ENCODE assay signal across 9 cellular contexts in the genomic region with DNA sequence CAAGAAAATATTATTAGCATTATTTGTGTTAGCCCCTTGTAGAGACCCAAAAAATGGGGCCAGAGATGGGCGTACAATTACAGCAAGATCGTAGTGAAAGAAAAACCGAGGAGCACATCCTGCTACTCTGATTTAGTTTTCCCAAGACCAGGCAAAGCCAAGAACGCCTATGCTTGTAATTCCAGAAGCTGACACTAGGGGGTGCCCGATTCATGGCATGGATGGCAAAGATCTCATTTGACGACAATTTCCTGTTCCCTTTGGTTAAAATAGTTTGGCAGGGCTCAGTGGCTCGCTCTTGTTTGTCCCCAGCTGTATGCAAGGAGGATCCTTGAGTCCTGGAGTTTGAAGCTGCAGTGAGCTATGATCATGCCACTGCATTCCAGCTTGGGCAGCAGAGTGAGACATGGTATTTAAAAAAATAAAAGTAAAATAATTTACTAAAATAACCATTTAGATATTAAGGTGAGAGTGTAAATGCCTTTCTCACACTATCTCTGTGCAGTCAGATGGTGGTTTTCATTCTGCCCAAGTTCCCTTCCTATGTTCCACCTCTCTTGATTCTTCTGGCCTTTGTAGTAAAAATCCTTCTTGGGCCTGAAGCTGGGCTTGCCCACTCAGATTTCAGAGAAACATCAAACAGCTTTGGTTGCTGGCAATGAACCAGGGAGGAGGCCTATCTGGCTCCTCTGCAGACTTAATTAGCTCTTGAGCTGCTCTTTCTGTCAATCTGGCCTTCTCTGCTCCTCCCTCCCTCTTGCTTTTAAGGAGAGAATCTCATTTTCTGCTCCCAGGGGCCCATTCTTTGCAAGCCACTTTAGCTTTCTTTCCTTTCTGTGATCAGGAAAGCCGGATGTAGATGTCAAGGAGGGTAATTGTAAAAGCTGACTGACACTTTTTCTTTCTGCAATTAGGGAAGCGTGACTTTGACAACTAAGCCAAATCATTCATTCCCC. TPM values are rescaled to one million over a fixed set of nuclear protein-coding genes. Genes with fewer than 3 reads are reported as not detected.
DNase-seq lines count a peak whose midpoint lies in the region; ATAC-seq, FAIRE-seq and TF ChIP-seq lines count a peak whose summit lies in the region.
"Had no signal": no experiment of that assay in that cellular context is flagged by ENCODE, and none has a peak within 500 bp of the region (broad histone marks: within the 10 kb centered on the region; RNA-seq: fewer than 3 reads in every experiment).

No MANE protein-coding gene starts in this region.

- no peak for ATAC-seq in SK-N-SH treated with all-trans-retinoic acid at 6 μM for 48 hours
- no peak for ATAC-seq in GM12878
- ATAC-seq in mucosa of descending colon = peak; percentile 62
- ATAC-seq in HG02571 (IDR thresholded peaks at IDR 0.05; ENCODE audit: unreplicated experiment) = no peak

- H3F3A ChIP-seq in SK-N-SH (replicated peaks; ENCODE audit: insufficient read depth) = no peaks in the 10 kb centered on the region
- no peaks in the 10 kb centered on the region for H3F3A ChIP-seq in OCI-LY1 (ENCODE audit: insufficient read depth, low read length)

- TF ChIP-seq CTCF in SK-N-SH (IDR thresholded peaks at IDR 0.05) (peak; percentile 58), OCI-LY1 (IDR thresholded peaks at IDR 0.05; ENCODE audit: low read length) (peak; percentile 84), GM12878 (IDR thresholded peaks at IDR 0.05 in 2 of 3, conservative IDR thresholded peaks at IDR 0.05 in 1 of 3; ENCODE audit: control insufficient read depth in 2 of 3, extremely low read depth in 1 of 3, insufficient read depth in 1 of 3, low read depth in 3 of 3, low read length in 3 of 3) (peak; percentile 20 to 81 (median 77); a peak in 5 of 6 replicates), mucosa of descending colon (IDR thresholded peaks at IDR 0.05) (peak; percentile 86)

- H3K4me2 ChIP-seq in SK-N-SH = no peak overlapping the region
- H3K4me2 ChIP-seq in OCI-LY1 (ENCODE audit: low read length) = no peak overlapping the region
- H3K4me2 ChIP-seq in GM12878 (ENCODE audit: control insufficient read depth, insufficient read depth) = no peak overlapping the region

- no peak for TF ChIP-seq EP300 in SK-N-SH (IDR thresholded peaks at IDR 0.05; ENCODE audit: borderline replicate concordance in 1 of 2, low read depth in 1 of 2, low read length in 1 of 2)
- TF ChIP-seq EP300 in GM12878 (IDR thresholded peaks at IDR 0.05; ENCODE audit: borderline replicate concordance in 1 of 2, control insufficient read depth in 1 of 2, low read depth in 2 of 2, low read length in 2 of 2) = no peak

- H3K27ac ChIP-seq in SK-N-SH (ENCODE audit: low read depth in 2 of 2, low read length in 1 of 2) (peak overlapping the region in 1 of 2 experiments; percentile 34; a peak in 1 of 4 replicates), OCI-LY1 (ENCODE audit: low read depth, low read length, poor library complexity, severe bottlenecking) (no peak overlapping the region), GM12878 (ENCODE audit: control insufficient read depth, insufficient read depth) (no peak overlapping the region)

- in situ Hi-C loops in GM12878 (cut with MboI) = no loop called here

- RAD21 ChIA-PET in GM12878 (lab: Charles Lee; ENCODE audit: unreplicated experiment) = interaction anchor here (1.6 kb wide), 1 partner anchor 71 kb away, joined by 3 read pairs; no protein-coding TSS in a partner anchor

- H4K20me1 ChIP-seq in SK-N-SH (ENCODE audit: insufficient read depth) (no peaks in the 10 kb centered on the region), OCI-LY1 (ENCODE audit: insufficient read depth, low read length) (no peaks in the 10 kb centered on the region), GM12878 (ENCODE audit: control insufficient read depth, insufficient read depth) (no peaks in the 10 kb centered on the region)

- TF ChIP-seq RAD21 in SK-N-SH (IDR thresholded peaks at IDR 0.05; ENCODE audit: low read length) = no peak
- no peak for TF ChIP-seq RAD21 in GM12878 (IDR thresholded peaks at IDR 0.05; ENCODE audit: insufficient read depth, low read depth, low read length)

- TF ChIP-seq POLR2A in GM12878 (IDR thresholded peaks at IDR 0.05; ENCODE audit: low read depth, low read length) = no peak

- DNase-seq in SK-N-SH (no peak), GM12878 (ENCODE audit: low read depth, low spot score) (no peak), mucosa of descending colon (peak in 2 of 3 donors; percentile 74 to 95), NCI-H2196 (lab: John Stamatoyannopoulos, UW; ENCODE audit: unreplicated experiment) (no peak), T-helper 9 cell (no peak)

- H3K36me3 ChIP-seq in SK-N-SH (replicated peaks in 1 of 2; ENCODE audit: control insufficient read depth in 1 of 2, insufficient read depth in 2 of 2, low read length in 1 of 2) (no peaks in the 10 kb centered on the region), OCI-LY1 (ENCODE audit: insufficient read depth, low read length) (no peaks in the 10 kb centered on the region), GM12878 (ENCODE audit: control insufficient read depth in 2 of 2, insufficient read depth in 2 of 2, low read length in 1 of 2) (no peaks in the 10 kb centered on the region), mucosa of descending colon (ENCODE audit: low read depth) (no peaks in the 10 kb centered on the region)

- no peaks in the 10 kb centered on the region for H3K79me2 ChIP-seq in SK-N-SH (ENCODE audit: insufficient read depth)
- H3K79me2 ChIP-seq in OCI-LY1 (ENCODE audit: insufficient read depth, low read length) = no peaks in the 10 kb centered on the region
- H3K79me2 ChIP-seq in GM12878 (ENCODE audit: control insufficient read depth, insufficient read depth, low read length) = no peaks in the 10 kb centered on the region

- intact Hi-C loops in GM12878 (cut with micrococcal nuclease; ENCODE audit: unreplicated experiment) (no loop called here), mucosa of descending colon (cut with DNase I, micrococcal nuclease) (no loop called here)

- no peak overlapping the region for H2AFZ ChIP-seq in SK-N-SH (ENCODE audit: low read depth)
- H2AFZ ChIP-seq in OCI-LY1 (ENCODE audit: low read length) = no peak overlapping the region
- H2AFZ ChIP-seq in GM12878 (ENCODE audit: control insufficient read depth, low read depth, low read length) = no peak overlapping the region

- no peaks in the 10 kb centered on the region for H3K27me3 ChIP-seq in SK-N-SH (ENCODE audit: insufficient read depth)
- H3K27me3 ChIP-seq in OCI-LY1 (ENCODE audit: insufficient read depth, low read length) = peaks cover 3% of the 10 kb centered on the region; the same call in 1 of the 2 replicates
- H3K27me3 ChIP-seq in GM12878 (replicated peaks in 1 of 2; ENCODE audit: control insufficient read depth in 2 of 2, insufficient read depth in 2 of 2, low read length in 1 of 2) = no peaks in the 10 kb centered on the region

- H3K9ac ChIP-seq in SK-N-SH (no peak overlapping the region), OCI-LY1 (ENCODE audit: low read length) (no peak overlapping the region), GM12878 (ENCODE audit: control insufficient read depth, insufficient read depth, low read length) (no peak overlapping the region)

- POLR2A ChIA-PET in SK-N-SH (lab: Yijun Ruan, JAX) (no interaction called here), GM12878 (lab: Charles Lee) (no interaction called here)

- SMC1A ChIA-PET in GM12878 (lab: Charles Lee; ENCODE audit: uncharacterized antibody, unreplicated experiment) = no interaction called here

- FAIRE-seq in GM12878 (lab: Jason Lieb, UNC) = no peak
- FAIRE-seq: G401.6 had no signal

- H3K9me3 ChIP-seq in SK-N-SH = no peaks in the 10 kb centered on the region
- no peaks in the 10 kb centered on the region for H3K9me3 ChIP-seq in OCI-LY1 (ENCODE audit: low read length)
- H3K9me3 ChIP-seq in GM12878 (replicated peaks; ENCODE audit: control insufficient read depth, insufficient read depth, low read length) = peaks cover 4% of the 10 kb centered on the region; the same call in 2 of the 3 replicates
- peaks cover 5% of the 10 kb centered on the region for H3K9me3 ChIP-seq in mucosa of descending colon

- CTCF ChIA-PET in SK-N-SH (lab: Yijun Ruan, JAX) = interaction anchor here (1.0 to 3.0 kb wide), 9 partner anchors 11 to 91 kb away, joined by 3 to 17 read pairs (median 5); no protein-coding TSS in a partner anchor
- CTCF ChIA-PET in GM12878 (lab: Yijun Ruan, JAX) = interaction anchor here (0.5 to 1.7 kb wide), 6 partner anchors 10 to 163 kb away, joined by 3 to 11 read pairs (median 3); no protein-coding TSS in a partner anchor

- H3K9me2 ChIP-seq in SK-N-SH = no peaks in the 10 kb centered on the region
- no peaks in the 10 kb centered on the region for H3K9me2 ChIP-seq in OCI-LY1 (ENCODE audit: low read depth, low read length)

- H3K4me1 ChIP-seq in SK-N-SH (ENCODE audit: control insufficient read depth in 1 of 2, insufficient read depth in 2 of 2, low read depth in 1 of 2, low read length in 1 of 2) (peaks cover 0 to 10% of the 10 kb centered on the region in 2 experiments; a peak in 1 of 4 replicates), OCI-LY1 (ENCODE audit: insufficient read depth, low read length, severe bottlenecking) (no peaks in the 10 kb centered on the region), GM12878 (ENCODE audit: control insufficient read depth, insufficient read depth, low read length) (no peaks in the 10 kb centered on the region), mucosa of descending colon (ENCODE audit: low read depth) (peaks cover 14% of the 10 kb centered on the region)

- peak overlapping the region in 1 of 2 experiments; percentile 50; a peak in 1 of 4 replicates for H3K4me3 ChIP-seq in SK-N-SH (ENCODE audit: low read depth in 2 of 2, low read length in 1 of 2)
- no peak overlapping the region for H3K4me3 ChIP-seq in OCI-LY1 (ENCODE audit: low read depth, low read length, poor library complexity, severe bottlenecking)
- H3K4me3 ChIP-seq in GM12878 = no peak overlapping the region
- no peak overlapping the region for H3K4me3 ChIP-seq in mucosa of descending colon

- BruUV-seq in GM12878 (replicated peaks; lab: Mats Ljungman, UMichigan) = no TSS peak

- WGBS in SK-N-SH (ENCODE audit: low lambda C conversion rate) = 25% methylated on average over 9 of the region's 9 CpGs
- WGBS in GM12878 (ENCODE audit: insufficient coverage, insufficient replicate concordance, low lambda C conversion rate, missing lambda C conversion rate) = 5% methylated on average over 9 of the region's 9 CpGs

RNA-seq across cellular contexts. Expression of gene TMEM238L, which starts 31.2 kb away (rescaled TPM):
- polyA plus RNA-seq in SK-N-SH (2012; rRNA removed) (not detected in 2 replicates), GM12878 (2011; rRNA removed) (not detected in 2 replicates), GM12878 (2014; fragmentation: Illumina TruSeq; extraction: Trizol) (not detected in 2 replicates), GM12878 (2014; fragmentation: Nextera tagmentation; extraction: Ambion mirVana) (not detected), GM12878 (2014; rRNA removed) (not detected in 2 replicates), GM12878 (2016; fragmentation: Nextera tagmentation; extraction: Ambion mirVana) (not detected)
- not detected in 2 replicates for polyA plus RNA-seq in SK-N-SH (2012; cell fraction: cytosol; rRNA removed)
- not detected in 2 replicates for polyA plus RNA-seq in SK-N-SH (2012; cell fraction: nucleus; rRNA removed)
- total RNA-seq in GM12878 (2013; cell fraction: nucleolus; rRNA removed) = not detected in 2 replicates
- total RNA-seq in GM12878 (2014; rRNA removed) (not detected in 2 replicates), GM12878 (2014; rRNA removed; fragmentation: Illumina TruSeq; extraction: Trizol) (not detected in 2 replicates), GM12878 (2021) (not detected in 2 replicates), mucosa of descending colon (100 to 1,000 TPM in 1 of 3 donors, 10 to 100 TPM in 2; 47.5 to 122 (median 76.5) TPM)
- not detected for polyA plus RNA-seq in GM12878 (2011; ENCODE audit: low read depth)
- not detected in 2 replicates for polyA plus RNA-seq in GM12878 (2011; cell fraction: cytosol; rRNA removed)
- not detected in 2 replicates for polyA plus RNA-seq in GM12878 (2011; cell fraction: nucleus; rRNA removed)
- not detected in 2 replicates for polyA plus RNA-seq in GM12878 (2012)
- not detected in 2 replicates for polyA minus RNA-seq in GM12878 (2011; rRNA and poly(A)+ RNA removed)
- polyA minus RNA-seq in GM12878 (2011; cell fraction: cytosol; rRNA and poly(A)+ RNA removed) = not detected in 2 replicates
- polyA minus RNA-seq in GM12878 (2011; cell fraction: nucleus; rRNA and poly(A)+ RNA removed) = not detected in 2 replicates

RNA-seq across cellular contexts. Expression of gene TMEM220, which starts 42.9 kb away (rescaled TPM):
- polyA plus RNA-seq in SK-N-SH (2012; rRNA removed) (2.7 and 3.1 TPM in 2 replicates), GM12878 (2011; rRNA removed) (0.05 TPM in 1 of 2 replicates, not detected in the other), GM12878 (2014; fragmentation: Illumina TruSeq; extraction: Trizol) (0.04 TPM in 1 of 2 replicates, not detected in the other), GM12878 (2014; fragmentation: Nextera tagmentation; extraction: Ambion mirVana) (under 1 TPM; 0.02 to 0.07 TPM), GM12878 (2014; rRNA removed) (0.06 and 0.63 TPM in 2 replicates), GM12878 (2016; fragmentation: Nextera tagmentation; extraction: Ambion mirVana) (under 1 TPM; 0.17 to 0.30 TPM)
- polyA plus RNA-seq in SK-N-SH (2012; cell fraction: cytosol; rRNA removed) = 1.1 and 1.9 TPM in 2 replicates
- 0.88 and 3.4 TPM in 2 replicates for polyA plus RNA-seq in SK-N-SH (2012; cell fraction: nucleus; rRNA removed)
- not detected in 2 replicates for total RNA-seq in GM12878 (2013; cell fraction: nucleolus; rRNA removed)
- total RNA-seq in GM12878 (2014; rRNA removed) (0.06 TPM in 1 of 2 replicates, not detected in the other), GM12878 (2014; rRNA removed; fragmentation: Illumina TruSeq; extraction: Trizol) (0.04 TPM in 1 of 2 replicates, not detected in the other), GM12878 (2021) (not detected in 2 replicates), mucosa of descending colon (10 to 100 TPM; 14.9 to 29.5 (median 22.4) TPM)
- polyA plus RNA-seq in GM12878 (2011; ENCODE audit: low read depth) = not detected
- polyA plus RNA-seq in GM12878 (2011; cell fraction: cytosol; rRNA removed) = 0.01 TPM in 1 of 2 replicates, not detected in the other
- not detected in 2 replicates for polyA plus RNA-seq in GM12878 (2011; cell fraction: nucleus; rRNA removed)
- polyA plus RNA-seq in GM12878 (2012) = 0.34 and 0.42 TPM in 2 replicates
- polyA minus RNA-seq in GM12878 (2011; rRNA and poly(A)+ RNA removed) = not detected in 2 replicates
- polyA minus RNA-seq in GM12878 (2011; cell fraction: cytosol; rRNA and poly(A)+ RNA removed) = not detected in 2 replicates
- polyA minus RNA-seq in GM12878 (2011; cell fraction: nucleus; rRNA and poly(A)+ RNA removed) = not detected in 2 replicates

Comparison
In these comparisons a context has a peak if more than half of its experiments do, and no peak if none do; other contexts are left out.
1. DNase-seq: peak in mucosa of descending colon (2 of 3); none in SK-N-SH (single experiment), GM12878 (single experiment), NCI-H2196 (single experiment) and T-helper 9 cell (single experiment).
2. RNA of gene TMEM238L, which starts 31.2 kb away (total RNA-seq): 47.5 to 122 TPM in mucosa of descending colon; not detected in GM12878; every median in the first group is over 10 times any median in the second.
3. RNA of gene TMEM220, which starts 42.9 kb away (total RNA-seq): 14.9 to 29.5 TPM in mucosa of descending colon; 0.04 to 0.06 TPM in GM12878; every median in the first group is over 10 times any median in the second.
4. Of the 26 proteins assayed by ChIP-seq in both GM12878 and SK-N-SH: peak only in GM12878: none; only in SK-N-SH: none; in both: CTCF; in neither: 25.
5. Peak in every context shown above with its lines, with median percentiles within 50 percentile points of each other: CTCF ChIP-seq.